8 cellular contexts compared by ENCODE assay signal in genomic region chr7:151060113-151060415, GRCh38. TPM values are rescaled to one million over a fixed set of nuclear protein-coding genes. Genes with fewer than 3 reads are reported as not detected.
DNase-seq lines count a peak whose midpoint lies in the region; ATAC-seq and TF ChIP-seq lines count a peak whose summit lies in the region.

No MANE protein-coding gene starts in this region.

- no peak for TF ChIP-seq POLR2A in tibial nerve (IDR thresholded peaks at IDR 0.05)

- TF ChIP-seq EP300 in tibial nerve (IDR thresholded peaks at IDR 0.05), result no peak

- TF ChIP-seq RAD21 in liver (IDR thresholded peaks at IDR 0.05), result no peak

- H3K27me3 ChIP-seq in liver (ENCODE audit: control insufficient read depth in 4 of 4, insufficient read depth in 4 of 4, low read length in 3 of 4) (no peaks in the 10 kb centered on the region), tibial nerve (no peaks in the 10 kb centered on the region)

- peaks cover 32% of the 10 kb centered on the region for H3K4me1 Mint-ChIP-seq in activated T-cell treated with anti-CD3 and anti-CD28 coated beads, Interleukin-2, amount 50 U/mL, for 4 hours (ENCODE audit: low read depth)

- H3K4me3 ChIP-seq in liver (ENCODE audit: low read depth in 1 of 3, low read length in 3 of 3) (peak overlapping the region; percentile 44 to 79 (median 66)), tibial nerve (peak overlapping the region; percentile 72 to 91 (median 80))

- H3K27me3 Mint-ChIP-seq in activated T-cell treated with anti-CD3 and anti-CD28 coated beads, Interleukin-2, amount 50 U/mL, for 4 hours (ENCODE audit: low read depth), result no peaks in the 10 kb centered on the region

- H3K4me3 Mint-ChIP-seq in activated T-cell treated with anti-CD3 and anti-CD28 coated beads, Interleukin-2, amount 50 U/mL, for 4 hours, result peak overlapping the region; percentile 92

- no peak for TF ChIP-seq CTCF in liver (IDR thresholded peaks at IDR 0.05; ENCODE audit: low read depth, low read length, missing input control)
- TF ChIP-seq CTCF in tibial nerve (IDR thresholded peaks at IDR 0.05), result no peak

- no peak for ATAC-seq in activated T-cell treated with anti-CD3 and anti-CD28 coated beads, Interleukin-2, amount 50 U/mL, for 4 hours

- H3K36me3 Mint-ChIP-seq in activated T-cell treated with anti-CD3 and anti-CD28 coated beads, Interleukin-2, amount 50 U/mL, for 4 hours (ENCODE audit: insufficient read depth), result no peaks in the 10 kb centered on the region

- H3K36me3 ChIP-seq in liver (ENCODE audit: control insufficient read depth in 4 of 4, insufficient read depth in 3 of 4, low read depth in 1 of 4, low read length in 3 of 4) (peaks cover 4 to 5% (median 4%) of the 10 kb centered on the region in 4 donors), tibial nerve (peaks cover 5 to 17% (median 6%) of the 10 kb centered on the region in 3 donors)

- H3K27ac ChIP-seq in angular gyrus (ENCODE audit: low read depth, low read length) (peak overlapping the region; percentile 99), liver (ENCODE audit: low read depth in 1 of 2, low read length in 2 of 2) (peak overlapping the region; percentile 83 to 89), tibial nerve (peak overlapping the region; percentile 93 to 97 (median 96))

- H3K9me3 ChIP-seq in liver (ENCODE audit: control insufficient read depth in 4 of 4, low read length in 3 of 4) (no peaks in the 10 kb centered on the region), tibial nerve (no peaks in the 10 kb centered on the region)

- H3K4me1 ChIP-seq in liver (ENCODE audit: control insufficient read depth in 4 of 4, insufficient read depth in 4 of 4, low read length in 3 of 4) (peaks cover 17 to 67% (median 51%) of the 10 kb centered on the region in 4 donors), tibial nerve (peaks cover 0 to 60% (median 42%) of the 10 kb centered on the region in 4 donors)

- H3K9ac ChIP-seq in liver (ENCODE audit: low read depth in 1 of 2, low read length in 2 of 2), result peak overlapping the region; percentile 22 to 43

- DNase-seq in activated T-cell treated with anti-CD3 and anti-CD28 coated beads, Interleukin-2, amount 50 U/mL, for 4 hours, result no peak
- DNase-seq in activated T-cell treated with anti-CD3 and anti-CD28 coated beads for 4 hours (no peak), tibial nerve (ENCODE audit: low spot score in 2 of 2) (no peak), NCI-H2029 (lab: John Stamatoyannopoulos, UW) (no peak), OCI-M2 (lab: John Stamatoyannopoulos, UW; ENCODE audit: unreplicated experiment) (no peak), AG20443 (ENCODE audit: low spot score) (no peak)

- 1% methylated on average over 17 of the region's 17 CpGs for WGBS in liver
- 2 to 3% methylated on average over 16 to 17 of the region's 17 CpGs for WGBS in tibial nerve, 2 donors

- H3K9me3 Mint-ChIP-seq in activated T-cell treated with anti-CD3 and anti-CD28 coated beads, Interleukin-2, amount 50 U/mL, for 4 hours, result no peaks in the 10 kb centered on the region

TF ChIP-seq in liver, 16 proteins besides CTCF, POLR2A, EP300 and RAD21:
- TF ChIP-seq FOXA1 (IDR thresholded peaks at IDR 0.05), result no peak

RNA-seq across cellular contexts. Expression of gene SLC4A2, which starts 0.7 kb away (rescaled TPM):
- total RNA-seq in activated T-cell treated with anti-CD3 and anti-CD28 coated beads, Interleukin-2, amount 50 U/mL, for 4 hours, result 100 to 1,000 TPM; 107 to 125 (median 111) TPM
- total RNA-seq in liver, result 10 to 100 TPM; 27.5 to 73.2 TPM
- polyA plus RNA-seq in liver, result 10 to 100 TPM; 72.0 to 98.8 TPM
- total RNA-seq in tibial nerve, result 100 to 1,000 TPM in 1 of 4 donors, 10 to 100 TPM in 3; 74.3 to 111 (median 91.4) TPM

RNA-seq across cellular contexts. Expression of gene CDK5, which starts 2.4 kb away (rescaled TPM):
- total RNA-seq in activated T-cell treated with anti-CD3 and anti-CD28 coated beads, Interleukin-2, amount 50 U/mL, for 4 hours, result 10 to 100 TPM; 14.1 to 15.0 (median 14.3) TPM
- 1 to 10 TPM; 4.0 to 8.8 TPM for total RNA-seq in liver
- polyA plus RNA-seq in liver, result 1 to 10 TPM; 6.0 to 9.0 TPM
- 10 to 100 TPM in 1 of 4 donors, 1 to 10 TPM in 3; 3.6 to 13.1 (median 7.1) TPM for total RNA-seq in tibial nerve

RNA-seq across cellular contexts. Expression of gene ASIC3, which starts 11.7 kb away (rescaled TPM):
- 1 to 10 TPM; 2.4 to 3.4 (median 3.3) TPM for total RNA-seq in activated T-cell treated with anti-CD3 and anti-CD28 coated beads, Interleukin-2, amount 50 U/mL, for 4 hours
- total RNA-seq in liver (1 to 10 TPM in 1 of 2 donors, under 1 TPM in 1; 0.05 to 1.0 TPM), tibial nerve (1 to 10 TPM; 1.7 to 6.0 (median 4.0) TPM)
- under 1 TPM; 0.22 to 0.55 TPM for polyA plus RNA-seq in liver

RNA-seq across cellular contexts. Expression of gene FASTK, which starts 20.5 kb away (rescaled TPM):
- total RNA-seq in activated T-cell treated with anti-CD3 and anti-CD28 coated beads, Interleukin-2, amount 50 U/mL, for 4 hours, result 100 to 1,000 TPM in 2 of 3 donors, 10 to 100 TPM in 1; 96.5 to 111 (median 104) TPM
- total RNA-seq in liver (10 to 100 TPM; 31.1 to 62.8 TPM), tibial nerve (100 to 1,000 TPM in 1 of 4 donors, 10 to 100 TPM in 3; 69.9 to 139 (median 79.7) TPM)
- 10 to 100 TPM; 33.9 to 53.4 TPM for polyA plus RNA-seq in liver

RNA-seq across cellular contexts. Expression of gene TMUB1, which starts 23.2 kb away (rescaled TPM):
- 10 to 100 TPM; 70.3 to 85.3 (median 71.8) TPM for total RNA-seq in activated T-cell treated with anti-CD3 and anti-CD28 coated beads, Interleukin-2, amount 50 U/mL, for 4 hours
- 10 to 100 TPM; 15.1 to 28.9 TPM for total RNA-seq in liver
- polyA plus RNA-seq in liver, result 10 to 100 TPM; 32.0 to 51.7 TPM
- total RNA-seq in tibial nerve, result 10 to 100 TPM; 24.3 to 61.5 (median 33.8) TPM
